Comparison of ENCODE assay signal across 10 cellular contexts in genomic region chr1:16156848-16157495, GRCh38. TPM values are rescaled to one million over a fixed set of nuclear protein-coding genes. Genes with fewer than 3 reads are reported as not detected.
DNase-seq lines count a peak whose midpoint lies in the region; ATAC-seq, FAIRE-seq and TF ChIP-seq lines count a peak whose summit lies in the region.
"Had no signal": no experiment of that assay in that cellular context is flagged by ENCODE, and none has a peak within 500 bp of the region (broad histone marks: within the 10 kb centered on the region; RNA-seq: fewer than 3 reads in every experiment).

No MANE protein-coding gene starts in this region.

- no peak overlapping the region for H2BK120ac ChIP-seq in trophoblast cell (ENCODE audit: insufficient read depth, low read length, poor library complexity)

- peak; percentile 17 for FAIRE-seq in RCC 7860 (lab: Jason Lieb, UNC)

- H3K9ac ChIP-seq in BLaER1 treated with 17β-estradiol and CSF1 and Interleukin-3, amounts not matched to agents 10 nM and 100 nM = no peak overlapping the region
- H3K9ac ChIP-seq in trophoblast cell (ENCODE audit: low read length) = no peak overlapping the region

- H3K27me3 ChIP-seq in BLaER1 treated with 17β-estradiol and CSF1 and Interleukin-3, amounts not matched to agents 10 nM and 100 nM = peaks cover 41 to 72% (median 64%) of the 10 kb centered on the region in 11 experiments
- no peaks in the 10 kb centered on the region for H3K27me3 ChIP-seq in esophagus muscularis mucosa
- H3K27me3 ChIP-seq in trophoblast cell (ENCODE audit: insufficient read depth, low read length) = no peaks in the 10 kb centered on the region

- peaks cover 38% of the 10 kb centered on the region for H3K79me1 ChIP-seq in trophoblast cell (ENCODE audit: low read length)

- H3K23ac ChIP-seq in trophoblast cell (ENCODE audit: low read length) = no peak overlapping the region

- WGBS in esophagus muscularis mucosa = 80% methylated on average over 12 of the region's 13 CpGs
- WGBS in trophoblast cell (ENCODE audit: extremely low coverage, insufficient coverage, insufficient read length) = 100% methylated on average over 1 of the region's 13 CpGs

- peaks cover 0 to 57% (median 32%) of the 10 kb centered on the region in 11 experiments; a peak in 11 of 22 replicates for H4K20me1 ChIP-seq in BLaER1 treated with 17β-estradiol and CSF1 and Interleukin-3, amounts not matched to agents 10 nM and 100 nM

- H3K79me2 ChIP-seq in trophoblast cell (ENCODE audit: control insufficient read depth, insufficient read depth, low read length, poor library complexity) = peaks cover 23% of the 10 kb centered on the region

- no peak for TF ChIP-seq POLR2A in esophagus muscularis mucosa (IDR thresholded peaks at IDR 0.05; ENCODE audit: low read depth)

- H3K4ac ChIP-seq in trophoblast cell (ENCODE audit: low read depth, low read length) = no peak overlapping the region

- POLR2A ChIA-PET in HEK293T (lab: Yijun Ruan, JAX) = interaction anchor here (1.7 kb wide), 1 partner anchor 12 kb away, joined by 5 read pairs; no protein-coding TSS in a partner anchor

- H3K4me2 ChIP-seq in BLaER1 treated with 17β-estradiol and CSF1 and Interleukin-3, amounts not matched to agents 10 nM and 100 nM = peak overlapping the region; percentile 77 to 100 (median 97)
- no peak overlapping the region for H3K4me2 ChIP-seq in trophoblast cell (ENCODE audit: low read length)

- H2BK12ac ChIP-seq in trophoblast cell (ENCODE audit: low read length) = no peak overlapping the region

- H3K14ac ChIP-seq in trophoblast cell (ENCODE audit: low read length) = no peak overlapping the region

- no peak overlapping the region for H2BK5ac ChIP-seq in trophoblast cell (ENCODE audit: low read depth, low read length, poor library complexity)

- peaks cover 84 to 100% (median 89%) of the 10 kb centered on the region in 10 experiments for H3K4me1 ChIP-seq in BLaER1 treated with 17β-estradiol and CSF1 and Interleukin-3, amounts not matched to agents 10 nM and 100 nM
- H3K4me1 ChIP-seq in esophagus muscularis mucosa = peaks cover 30 to 46% (median 46%) of the 10 kb centered on the region in 4 donors
- H3K4me1 ChIP-seq in trophoblast cell (ENCODE audit: control insufficient read depth in 1 of 2, insufficient read depth in 2 of 2, low read length in 2 of 2) = peaks cover 26 to 29% of the 10 kb centered on the region in 2 experiments

- no peaks in the 10 kb centered on the region for H3K9me3 ChIP-seq in BLaER1 treated with 17β-estradiol and CSF1 and Interleukin-3, amounts not matched to agents 10 nM and 100 nM (replicated peaks in 1 of 11)
- no peaks in the 10 kb centered on the region for H3K9me3 ChIP-seq in esophagus muscularis mucosa
- no peaks in the 10 kb centered on the region for H3K9me3 ChIP-seq in trophoblast cell (ENCODE audit: insufficient read depth, low read depth, low read length)

- H2AK5ac ChIP-seq in trophoblast cell (ENCODE audit: low read length) = peak overlapping the region; percentile 8

- H3K36me3 ChIP-seq in BLaER1 treated with 17β-estradiol and CSF1 and Interleukin-3, amounts not matched to agents 10 nM and 100 nM = no peaks in the 10 kb centered on the region
- no peaks in the 10 kb centered on the region for H3K36me3 ChIP-seq in esophagus muscularis mucosa
- H3K36me3 ChIP-seq in trophoblast cell (ENCODE audit: control insufficient read depth in 1 of 2, insufficient read depth in 2 of 2, low read length in 2 of 2) = no peaks in the 10 kb centered on the region

- H2AFZ ChIP-seq in trophoblast cell (ENCODE audit: insufficient read depth, low read length, poor library complexity) = no peak overlapping the region

- H3K18ac ChIP-seq in trophoblast cell (ENCODE audit: low read length) = no peak overlapping the region

- H4K91ac ChIP-seq in trophoblast cell (ENCODE audit: low read depth, low read length) = no peak overlapping the region

- no peak for TF ChIP-seq CTCF in esophagus muscularis mucosa (IDR thresholded peaks at IDR 0.05)

- intact Hi-C loops in esophagus muscularis mucosa (cut with DNase I) = no loop called here

- no peak for ATAC-seq in GM21717 (IDR thresholded peaks at IDR 0.05; ENCODE audit: unreplicated experiment)

- H4K8ac ChIP-seq in trophoblast cell (ENCODE audit: low read depth, low read length) = no peak overlapping the region

- H3K4me3 ChIP-seq in BLaER1 treated with 17β-estradiol and CSF1 and Interleukin-3, amounts not matched to agents 10 nM and 100 nM = peak overlapping the region in 3 of 10 experiments; percentile 10 to 31 (median 30); a peak in 2 of 20 replicates
- H3K4me3 ChIP-seq in esophagus muscularis mucosa (no peak overlapping the region), trophoblast cell (ENCODE audit: low read depth, low read length) (no peak overlapping the region)

- CTCF ChIA-PET in HEK293T (lab: Yijun Ruan, JAX) = interaction anchor here (0.5 to 1.6 kb wide), 3 partner anchors 11 to 192 kb away, joined by 3 to 11 read pairs (median 3); no protein-coding TSS in a partner anchor

- no peak overlapping the region for H4K12ac ChIP-seq in trophoblast cell (ENCODE audit: low read depth, low read length)

- DNase-seq in RCC 7860 (ENCODE audit: low spot score) = peak; percentile 67
- DNase-seq in esophagus muscularis mucosa (ENCODE audit: extremely low spot score) = no peak
- no peak for DNase-seq in trophoblast cell
- DNase-seq in NCI-H2029 treated with DMSO at 0.1 percent for 48 hours (lab: John Stamatoyannopoulos, UW) = no peak
- DNase-seq in HEK293T (ENCODE audit: extremely low spot score) = no peak
- no peak for DNase-seq in SIG-M5 treated with dmso at 0.1 percent for 504 hours (lab: John Stamatoyannopoulos, UW; ENCODE audit: unreplicated experiment)
- DNase-seq: Karpas-422 had no signal

- H3K27ac ChIP-seq in BLaER1 treated with 17β-estradiol and CSF1 and Interleukin-3, amounts not matched to agents 10 nM and 100 nM = no peak overlapping the region
- peak overlapping the region; percentile 79 to 89 (median 84) for H3K27ac ChIP-seq in esophagus muscularis mucosa (replicated peaks in 1 of 4)
- no peak overlapping the region for H3K27ac ChIP-seq in trophoblast cell (ENCODE audit: low read depth, low read length)
- H3K27ac ChIP-seq: C4-2B had no signal

- no peak for TF ChIP-seq EP300 in esophagus muscularis mucosa (IDR thresholded peaks at IDR 0.05)

TF ChIP-seq in HEK293T, 16 proteins besides CTCF, POLR2A, EP300 and RAD21:
- TF ChIP-seq TARDBP (IDR thresholded peaks at IDR 0.05) (no peak), ZNF384 (IDR thresholded peaks at IDR 0.05) (no peak), CTBP1 (IDR thresholded peaks at IDR 0.05; ENCODE audit: borderline replicate concordance) (no peak), ARNT (IDR thresholded peaks at IDR 0.05) (no peak), SUZ12 (IDR thresholded peaks at IDR 0.05) (no peak), FOXA1 (IDR thresholded peaks at IDR 0.05) (no peak), BHLHE40 (IDR thresholded peaks at IDR 0.05; ENCODE audit: borderline replicate concordance) (no peak), NFRKB (IDR thresholded peaks at IDR 0.05) (no peak), ELF4 (IDR thresholded peaks at IDR 0.05) (no peak), FOXK2 (IDR thresholded peaks at IDR 0.05) (no peak)

RNA-seq across cellular contexts. Expression of gene EPHA2, which starts 1.1 kb away (rescaled TPM):
- 10 to 100 TPM in 2 of 4 donors, 1 to 10 TPM in 2; 5.8 to 15.7 (median 11.3) TPM for total RNA-seq in esophagus muscularis mucosa
- 27.6 and 30.3 TPM in 2 replicates for polyA plus RNA-seq in trophoblast cell (2013)

RNA-seq across cellular contexts. Expression of gene ARHGEF19, which starts 55.5 kb away (rescaled TPM):
- total RNA-seq in esophagus muscularis mucosa = 1 to 10 TPM; 3.3 to 4.6 (median 3.9) TPM
- polyA plus RNA-seq in trophoblast cell (2013) = 10.9 and 12.8 TPM in 2 replicates

Comparison
In these comparisons a context has a peak if more than half of its experiments do, and no peak if none do; other contexts are left out.
1. H3K27ac ChIP-seq: peak in esophagus muscularis mucosa (4 of 4); none in BLaER1 treated with 17β-estradiol and CSF1 and Interleukin-3, amounts not matched to agents 10 nM and 100 nM (0 of 11) and trophoblast cell (single experiment).